Comparison of ENCODE assay signal across 8 cellular contexts in genomic region chr19:38251564-38252051, GRCh38. TPM values are rescaled to one million over a fixed set of nuclear protein-coding genes. Genes with fewer than 3 reads are reported as not detected.
DNase-seq lines count a peak whose midpoint lies in the region; ATAC-seq and TF ChIP-seq lines count a peak whose summit lies in the region.

No MANE protein-coding gene starts in this region.

- ATAC-seq in body of pancreas: no peak
- no peak for ATAC-seq in HG03565 (IDR thresholded peaks at IDR 0.05; ENCODE audit: unreplicated experiment)
- no peak for ATAC-seq in GM18517 (IDR thresholded peaks at IDR 0.05; ENCODE audit: unreplicated experiment)
- no peak for ATAC-seq in GM18861 (IDR thresholded peaks at IDR 0.05; ENCODE audit: unreplicated experiment)

- H3K4me1 ChIP-seq in body of pancreas: peaks cover 44% of the 10 kb centered on the region
- H3K4me1 ChIP-seq in iPS-18a (ENCODE audit: control insufficient read depth, low read depth, low read length): peaks cover 31% of the 10 kb centered on the region
- peaks cover 0 to 74% (median 66%) of the 10 kb centered on the region in 4 donors for H3K4me1 ChIP-seq in sigmoid colon

- intact Hi-C loops in body of pancreas (cut with DNase I) (no loop called here), sigmoid colon (cut with DNase I) (loop anchor here (1.0 kb wide), 2 partner anchors 65 to 70 kb away; no protein-coding TSS in a partner anchor)

- no peak for TF ChIP-seq POLR2A in body of pancreas (IDR thresholded peaks at IDR 0.05)
- no peak for TF ChIP-seq POLR2A in sigmoid colon (IDR thresholded peaks at IDR 0.05)

- H3K9me3 ChIP-seq in body of pancreas: no peaks in the 10 kb centered on the region
- H3K9me3 ChIP-seq in iPS-18a (ENCODE audit: control insufficient read depth, low read depth, low read length): no peaks in the 10 kb centered on the region
- no peaks in the 10 kb centered on the region for H3K9me3 ChIP-seq in sigmoid colon

- no peak for TF ChIP-seq CTCF in body of pancreas (IDR thresholded peaks at IDR 0.05)
- TF ChIP-seq CTCF in sigmoid colon (IDR thresholded peaks at IDR 0.05): no peak

- no peak overlapping the region for H3K4me3 ChIP-seq in body of pancreas
- peak overlapping the region; percentile 44 for H3K4me3 ChIP-seq in iPS-18a (ENCODE audit: low read length)
- peak overlapping the region; percentile 60 to 86 (median 67) for H3K4me3 ChIP-seq in sigmoid colon

- H3K9ac ChIP-seq in iPS-18a (ENCODE audit: low read length): peak overlapping the region; percentile 17

- DNase-seq in GM03348 (ENCODE audit: low spot score) (peak; percentile 63), body of pancreas (peak in 1 of 4 donors; percentile 24), sigmoid colon (peak; percentile 83), COLO829 (ENCODE audit: low spot score) (no peak)

- H3K36me3 ChIP-seq in body of pancreas (replicated peaks in 1 of 2; ENCODE audit: insufficient read depth in 1 of 2, low read depth in 2 of 2): no peaks in the 10 kb centered on the region
- no peaks in the 10 kb centered on the region for H3K36me3 ChIP-seq in iPS-18a (ENCODE audit: control insufficient read depth, low read depth, low read length)
- H3K36me3 ChIP-seq in sigmoid colon: peaks cover 0 to 5% (median 0%) of the 10 kb centered on the region in 4 donors

- WGBS in body of pancreas, 2 donors: 31 to 38% methylated on average over 10 of the region's 10 CpGs
- WGBS in sigmoid colon, 2 donors: 22 to 24% methylated on average over 10 of the region's 10 CpGs

- H3K27me3 ChIP-seq in body of pancreas (peaks cover 0 to 4% of the 10 kb centered on the region in 2 donors), iPS-18a (ENCODE audit: control insufficient read depth, insufficient read depth, low read length) (peaks cover 13% of the 10 kb centered on the region), sigmoid colon (no peaks in the 10 kb centered on the region)

- H3K27ac ChIP-seq in body of pancreas (peak overlapping the region in 3 of 4 donors; percentile 48 to 62 (median 53)), iPS-18a (ENCODE audit: low read length) (no peak overlapping the region), sigmoid colon (peak overlapping the region; percentile 90 to 94 (median 92))

- peak in 1 of 4 donors; percentile 21 for TF ChIP-seq EP300 in sigmoid colon (IDR thresholded peaks at IDR 0.05)

RNA-seq across cellular contexts. Expression of gene PPP1R14A, which starts 4.6 kb away (rescaled TPM):
- total RNA-seq in body of pancreas: 100 to 1,000 TPM in 1 of 2 donors, 10 to 100 TPM in 1; 54.2 to 105 TPM
- 100 to 1,000 TPM; 441 to 736 (median 473) TPM for total RNA-seq in sigmoid colon
- polyA plus RNA-seq in sigmoid colon: 10 to 100 TPM; 24.6 to 93.9 (median 29.9) TPM

RNA-seq across cellular contexts. Expression of gene SPINT2, which starts 12.8 kb away (rescaled TPM):
- 100 to 1,000 TPM; 266 to 305 TPM for total RNA-seq in body of pancreas
- 10 to 100 TPM; 14.3 to 20.7 (median 16.6) TPM for total RNA-seq in sigmoid colon
- polyA plus RNA-seq in sigmoid colon: 100 to 1,000 TPM; 170 to 616 (median 178) TPM

RNA-seq across cellular contexts. Expression of gene DPF1, which starts 27.6 kb away (rescaled TPM):
- total RNA-seq in body of pancreas (not detected), sigmoid colon (not detected)
- polyA plus RNA-seq in sigmoid colon: 1 to 10 TPM in 1 of 3 donors, under 1 TPM in 1, not detected in 1; 0.12 to 1.4 TPM

RNA-seq across cellular contexts. Expression of gene C19orf33, which starts 52.4 kb away (rescaled TPM):
- total RNA-seq in body of pancreas: 1 to 10 TPM in 1 of 2 donors, not detected in 1; 2.6 TPM
- total RNA-seq in sigmoid colon: 10 to 100 TPM in 1 of 4 donors, 1 to 10 TPM in 1, not detected in 2; 5.8 to 18.2 TPM
- polyA plus RNA-seq in sigmoid colon: 1,000 to 10,000 TPM in 2 of 3 donors, 100 to 1,000 TPM in 1; 704 to 2,364 (median 1,405) TPM

Comparison
In these comparisons a context has a peak if more than half of its experiments do, and no peak if none do; other contexts are left out.
1. H3K4me3 ChIP-seq: peak in iPS-18a (single experiment) and sigmoid colon (4 of 4); none in body of pancreas (0 of 2).
2. RNA of gene PPP1R14A, which starts 4.6 kb away (total RNA-seq): 441 to 736 TPM in sigmoid colon; 54.2 to 105 TPM in body of pancreas; every median in the first group is over 4 times any median in the second.
3. RNA of gene SPINT2, which starts 12.8 kb away (total RNA-seq): 266 to 305 TPM in body of pancreas; 14.3 to 20.7 TPM in sigmoid colon; every median in the first group is over 10 times any median in the second.